In genomic region chr14:78764240-78764639, GRCh38 we compare ENCODE assay signal across 17 cellular contexts.
DNase-seq lines count a peak whose midpoint lies in the region; ATAC-seq and TF ChIP-seq lines count a peak whose summit lies in the region.
"Had no signal": no experiment of that assay in that cellular context is flagged by ENCODE, and none has a peak within 500 bp of the region (broad histone marks: within the 10 kb centered on the region; RNA-seq: fewer than 3 reads in every experiment).

No MANE protein-coding gene starts in this region.

- no peak overlapping the region for H3K27ac Mint-ChIP-seq in HFFc6
- no peak overlapping the region for H3K27ac Mint-ChIP-seq in activated T-helper 1 cell treated with anti-CD3 and anti-CD28 coated beads, Interleukin-12 subunit alpha, Interleukin-12 subunit beta, Interleukin-2, Interleukin-4 antibody, amounts not matched to agents 30 ng/mL and 10 ng/mL and 1 ng/mL, durations not matched to agents 14 hours and 24 hours and 36 hours
- no peak overlapping the region for H3K27ac Mint-ChIP-seq in activated naive CD4-positive, alpha-beta T cell treated with anti-CD3 and anti-CD28 coated beads, Interleukin-2, amount 10 ng/mL, durations not matched to agents 7 days and 5 days
- H3K27ac Mint-ChIP-seq: activated T-cell treated with anti-CD3 and anti-CD28 coated beads, Interleukin-2, amount 50 U/mL, for 72 hours; natural killer cell treated with Interleukin-12 subunit alpha and Interleukin-12 subunit beta and Interleukin-15 and Interleukin-18, amount 100 ng/mL, for 72 hours; T-helper 1 cell treated with Interleukin-12 subunit alpha and Interleukin-12 subunit beta and Interleukin-4 antibody, amounts not matched to agents 30 μg/mL and 1 μg/mL, for 36 hours had no signal

- H4K20me1 ChIP-seq in smooth muscle cell (ENCODE audit: low read depth) (no peaks in the 10 kb centered on the region), MM.1S (ENCODE audit: insufficient read depth, low read length) (no peaks in the 10 kb centered on the region)

- no peaks in the 10 kb centered on the region for H3K36me3 ChIP-seq in smooth muscle cell (ENCODE audit: low read depth)
- no peaks in the 10 kb centered on the region for H3K36me3 ChIP-seq in MM.1S (replicated peaks; ENCODE audit: insufficient read depth, low read length)
- H3K36me3 ChIP-seq: left ventricle myocardium inferior, stomach had no signal

- H3K9me2 ChIP-seq in MM.1S (replicated peaks; ENCODE audit: insufficient read depth, low read length): no peaks in the 10 kb centered on the region

- no peak overlapping the region for H3K4me3 ChIP-seq in fibroblast of mammary gland (ENCODE audit: control insufficient read depth, low read depth, low read length)
- H3K4me3 ChIP-seq in smooth muscle cell: no peak overlapping the region
- H3K4me3 ChIP-seq in MM.1S (ENCODE audit: low read length): no peak overlapping the region
- H3K4me3 ChIP-seq: left ventricle myocardium inferior, stomach had no signal

- DNase-seq in HFFc6 (peak; percentile 4), SW480 (ENCODE audit: low spot score) (peak; percentile 30), fibroblast of mammary gland (ENCODE audit: low read depth) (peak; percentile 69), smooth muscle cell (lab: John Stamatoyannopoulos, UW; ENCODE audit: unreplicated experiment) (no peak), MM.1S (no peak)
- DNase-seq in activated T-helper 1 cell treated with anti-CD3 and anti-CD28 coated beads, Interleukin-12 subunit alpha, Interleukin-12 subunit beta, Interleukin-2, Interleukin-4 antibody, amounts not matched to agents 30 ng/mL and 10 ng/mL and 1 ng/mL, durations not matched to agents 14 hours and 24 hours and 36 hours (ENCODE audit: low spot score): no peak
- DNase-seq in activated naive CD4-positive, alpha-beta T cell treated with anti-CD3 and anti-CD28 coated beads, Interleukin-2, amount 10 ng/mL, durations not matched to agents 7 days and 5 days: no peak
- DNase-seq: activated CD4-positive, alpha-beta T cell treated with anti-CD3 and anti-CD28 coated beads, Interleukin-2, amount 50 U/mL, for 1 hour; activated T-cell treated with anti-CD3 and anti-CD28 coated beads, Interleukin-2, amount 50 U/mL, for 72 hours; effector CD8-positive, alpha-beta T cell; left ventricle myocardium inferior; PC-3; stomach had no signal

- H3K79me2 ChIP-seq in smooth muscle cell (ENCODE audit: low read depth) (no peaks in the 10 kb centered on the region), MM.1S (ENCODE audit: low read length) (no peaks in the 10 kb centered on the region)

- H3K4me1 ChIP-seq in smooth muscle cell (ENCODE audit: low read depth): peaks cover 5% of the 10 kb centered on the region
- H3K4me1 ChIP-seq in MM.1S (ENCODE audit: low read length): no peaks in the 10 kb centered on the region
- H3K4me1 ChIP-seq: left ventricle myocardium inferior, stomach had no signal

- no peaks in the 10 kb centered on the region for H3K4me1 Mint-ChIP-seq in HFFc6 (ENCODE audit: low read depth)
- no peaks in the 10 kb centered on the region for H3K4me1 Mint-ChIP-seq in activated T-helper 1 cell treated with anti-CD3 and anti-CD28 coated beads, Interleukin-12 subunit alpha, Interleukin-12 subunit beta, Interleukin-2, Interleukin-4 antibody, amounts not matched to agents 30 ng/mL and 10 ng/mL and 1 ng/mL, durations not matched to agents 14 hours and 24 hours and 36 hours (ENCODE audit: low read depth)
- H3K4me1 Mint-ChIP-seq in activated naive CD4-positive, alpha-beta T cell treated with anti-CD3 and anti-CD28 coated beads, Interleukin-2, amount 10 ng/mL, durations not matched to agents 7 days and 5 days: no peaks in the 10 kb centered on the region

- H3K27me3 ChIP-seq in smooth muscle cell (ENCODE audit: low read depth): no peaks in the 10 kb centered on the region
- no peaks in the 10 kb centered on the region for H3K27me3 ChIP-seq in MM.1S (replicated peaks; ENCODE audit: insufficient read depth, low read length)
- H3K27me3 ChIP-seq: stomach had no signal

- intact Hi-C loops in activated T-helper 1 cell treated with anti-CD3 and anti-CD28 coated beads, Interleukin-12 subunit alpha, Interleukin-12 subunit beta, Interleukin-2, Interleukin-4 antibody, amounts not matched to agents 30 ng/mL and 10 ng/mL and 1 ng/mL, durations not matched to agents 14 hours and 24 hours and 36 hours (cut with micrococcal nuclease): no loop called here

- H3K9me3 ChIP-seq in smooth muscle cell (replicated peaks; ENCODE audit: low read depth) (no peaks in the 10 kb centered on the region), MM.1S (replicated peaks; ENCODE audit: insufficient read depth, low read length) (no peaks in the 10 kb centered on the region)
- H3K9me3 ChIP-seq: left ventricle myocardium inferior, stomach had no signal

- H3K36me3 Mint-ChIP-seq in HFFc6 (ENCODE audit: low read depth): no peaks in the 10 kb centered on the region
- no peaks in the 10 kb centered on the region for H3K36me3 Mint-ChIP-seq in activated T-helper 1 cell treated with anti-CD3 and anti-CD28 coated beads, Interleukin-12 subunit alpha, Interleukin-12 subunit beta, Interleukin-2, Interleukin-4 antibody, amounts not matched to agents 30 ng/mL and 10 ng/mL and 1 ng/mL, durations not matched to agents 14 hours and 24 hours and 36 hours (ENCODE audit: low read depth)
- H3K36me3 Mint-ChIP-seq in activated naive CD4-positive, alpha-beta T cell treated with anti-CD3 and anti-CD28 coated beads, Interleukin-2, amount 10 ng/mL, durations not matched to agents 7 days and 5 days: no peaks in the 10 kb centered on the region
- H3K36me3 Mint-ChIP-seq: natural killer cell treated with Interleukin-12 subunit alpha and Interleukin-12 subunit beta and Interleukin-15 and Interleukin-18, amount 100 ng/mL, for 72 hours had no signal

- H3K9ac ChIP-seq in smooth muscle cell (ENCODE audit: low read depth): no peak overlapping the region
- H3K9ac ChIP-seq in MM.1S (ENCODE audit: low read length): no peak overlapping the region

- H3K27ac ChIP-seq in smooth muscle cell (ENCODE audit: low read depth) (no peak overlapping the region), MM.1S (ENCODE audit: low read length) (no peak overlapping the region)
- H3K27ac ChIP-seq: left ventricle myocardium inferior, stomach had no signal

- H3K9me3 Mint-ChIP-seq in HFFc6: peaks cover 12% of the 10 kb centered on the region
- H3K9me3 Mint-ChIP-seq in activated T-helper 1 cell treated with anti-CD3 and anti-CD28 coated beads, Interleukin-12 subunit alpha, Interleukin-12 subunit beta, Interleukin-2, Interleukin-4 antibody, amounts not matched to agents 30 ng/mL and 10 ng/mL and 1 ng/mL, durations not matched to agents 14 hours and 24 hours and 36 hours: no peaks in the 10 kb centered on the region
- H3K9me3 Mint-ChIP-seq in activated naive CD4-positive, alpha-beta T cell treated with anti-CD3 and anti-CD28 coated beads, Interleukin-2, amount 10 ng/mL, durations not matched to agents 7 days and 5 days: no peaks in the 10 kb centered on the region
- H3K9me3 Mint-ChIP-seq: T-helper 1 cell treated with Interleukin-12 subunit alpha and Interleukin-12 subunit beta and Interleukin-4 antibody, amounts not matched to agents 30 μg/mL and 1 μg/mL, for 36 hours had no signal

- no peak for TF ChIP-seq CTCF in HFFc6 (IDR thresholded peaks at IDR 0.05)
- TF ChIP-seq CTCF in fibroblast of mammary gland (conservative IDR thresholded peaks at IDR 0.05; ENCODE audit: control insufficient read depth, insufficient read depth, low read depth, low read length): no peak
- no peak for TF ChIP-seq CTCF in smooth muscle cell (IDR thresholded peaks at IDR 0.05; ENCODE audit: borderline replicate concordance, insufficient read depth, poor library complexity, severe bottlenecking)
- no peak for TF ChIP-seq CTCF in MM.1S (IDR thresholded peaks at IDR 0.05; ENCODE audit: low read length)

- H3K4me2 ChIP-seq in smooth muscle cell (peak overlapping the region; percentile 19), MM.1S (ENCODE audit: low read depth, low read length) (no peak overlapping the region)

- H3K27me3 Mint-ChIP-seq in HFFc6 (ENCODE audit: insufficient read depth): no peaks in the 10 kb centered on the region
- H3K27me3 Mint-ChIP-seq in activated T-helper 1 cell treated with anti-CD3 and anti-CD28 coated beads, Interleukin-12 subunit alpha, Interleukin-12 subunit beta, Interleukin-2, Interleukin-4 antibody, amounts not matched to agents 30 ng/mL and 10 ng/mL and 1 ng/mL, durations not matched to agents 14 hours and 24 hours and 36 hours (ENCODE audit: insufficient read depth): no peaks in the 10 kb centered on the region
- no peaks in the 10 kb centered on the region for H3K27me3 Mint-ChIP-seq in activated naive CD4-positive, alpha-beta T cell treated with anti-CD3 and anti-CD28 coated beads, Interleukin-2, amount 10 ng/mL, durations not matched to agents 7 days and 5 days
- H3K27me3 Mint-ChIP-seq: natural killer cell treated with Interleukin-12 subunit alpha and Interleukin-12 subunit beta and Interleukin-15 and Interleukin-18, amount 100 ng/mL, for 72 hours had no signal

- H3K4me3 Mint-ChIP-seq in HFFc6: no peak overlapping the region
- H3K4me3 Mint-ChIP-seq in activated T-helper 1 cell treated with anti-CD3 and anti-CD28 coated beads, Interleukin-12 subunit alpha, Interleukin-12 subunit beta, Interleukin-2, Interleukin-4 antibody, amounts not matched to agents 30 ng/mL and 10 ng/mL and 1 ng/mL, durations not matched to agents 14 hours and 24 hours and 36 hours: no peak overlapping the region
- no peak overlapping the region for H3K4me3 Mint-ChIP-seq in activated naive CD4-positive, alpha-beta T cell treated with anti-CD3 and anti-CD28 coated beads, Interleukin-2, amount 10 ng/mL, durations not matched to agents 7 days and 5 days
- H3K4me3 Mint-ChIP-seq: activated T-cell treated with anti-CD3 and anti-CD28 coated beads, Interleukin-2, amount 50 U/mL, for 72 hours; natural killer cell treated with Interleukin-12 subunit alpha and Interleukin-12 subunit beta and Interleukin-15 and Interleukin-18, amount 100 ng/mL, for 72 hours; T-helper 1 cell treated with Interleukin-12 subunit alpha and Interleukin-12 subunit beta and Interleukin-4 antibody, amounts not matched to agents 30 μg/mL and 1 μg/mL, for 36 hours had no signal

- no peak for ATAC-seq in GM21528 (IDR thresholded peaks at IDR 0.05; ENCODE audit: low FRiP score, unreplicated experiment)
- ATAC-seq: activated T-cell treated with anti-CD3 and anti-CD28 coated beads, Interleukin-2, amount 50 U/mL, for 72 hours; HCT116; natural killer cell treated with Interleukin-12 subunit alpha and Interleukin-12 subunit beta and Interleukin-15 and Interleukin-18, amount 100 ng/mL, for 72 hours; PC-3 had no signal

- no peaks in the 10 kb centered on the region for H3F3A ChIP-seq in smooth muscle cell (ENCODE audit: low read depth)
- H3F3A ChIP-seq in MM.1S (ENCODE audit: insufficient read depth, low read length): no peaks in the 10 kb centered on the region

- no peak overlapping the region for H2AFZ ChIP-seq in smooth muscle cell (ENCODE audit: low read depth)
- H2AFZ ChIP-seq in MM.1S (ENCODE audit: low read length): no peak overlapping the region

- WGBS in smooth muscle cell (ENCODE audit: low lambda C conversion rate): 26% methylated on average over 5 of the region's 5 CpGs

- CTCF ChIA-PET in activated naive CD4-positive, alpha-beta T cell treated with anti-CD3 and anti-CD28 coated beads, Interleukin-2, amount 10 ng/mL, durations not matched to agents 7 days and 5 days (lab: Charles Lee): no interaction called here

Comparison
In these comparisons a context has a peak if more than half of its experiments do, and no peak if none do; other contexts are left out.
1. DNase-seq: peak in HFFc6 (single experiment), SW480 (single experiment) and fibroblast of mammary gland (single experiment); none in smooth muscle cell (single experiment), MM.1S (single experiment), activated T-helper 1 cell treated with anti-CD3 and anti-CD28 coated beads, Interleukin-12 subunit alpha, Interleukin-12 subunit beta, Interleukin-2, Interleukin-4 antibody, amounts not matched to agents 30 ng/mL and 10 ng/mL and 1 ng/mL, durations not matched to agents 14 hours and 24 hours and 36 hours (single experiment) and activated naive CD4-positive, alpha-beta T cell treated with anti-CD3 and anti-CD28 coated beads, Interleukin-2, amount 10 ng/mL, durations not matched to agents 7 days and 5 days (single experiment).